ENCODE assay signal across 1 cellular context in genomic region chr1:37945743-37946702, GRCh38.
TF ChIP-seq lines count a peak whose summit lies in the region.

No MANE protein-coding gene starts in this region.

TF ChIP-seq in K562, 482 proteins besides CTCF, POLR2A, EP300 and RAD21 (continues in another document):
- TF ChIP-seq THAP12 (CRISPR knock-in tag; IDR thresholded peaks at IDR 0.05) (no peak), ZBTB5 (IDR thresholded peaks at IDR 0.05) (no peak), RFX5 (IDR thresholded peaks at IDR 0.05; ENCODE audit: low read depth, low read length) (no peak), ZNF280A (IDR thresholded peaks at IDR 0.05; ENCODE audit: low read depth, partially characterized antibody) (no peak), HINFP (tag; conservative IDR thresholded peaks at IDR 0.05; ENCODE audit: low read depth) (no peak), CUX1 (CRISPR knock-in tag; IDR thresholded peaks at IDR 0.05) (no peak), IFI16 (CRISPR knock-in tag; IDR thresholded peaks at IDR 0.05) (no peak), DLX4 (CRISPR knock-in tag; IDR thresholded peaks at IDR 0.05) (no peak), HBP1 (CRISPR knock-in tag; IDR thresholded peaks at IDR 0.05) (no peak), ZNF785 (CRISPR knock-in tag; IDR thresholded peaks at IDR 0.05) (no peak), ZNF77 (CRISPR knock-in tag; IDR thresholded peaks at IDR 0.05) (no peak), MAX (CRISPR knock-in tag; IDR thresholded peaks at IDR 0.05) (peak; percentile 56; the same call in 1 of the 2 replicates), BDP1 (IDR thresholded peaks at IDR 0.05; ENCODE audit: insufficient read depth, insufficient read length) (no peak), NR4A1 (CRISPR knock-in tag; IDR thresholded peaks at IDR 0.05) (no peak), NR4A1 (tag; IDR thresholded peaks at IDR 0.05) (peak; percentile 58), E2F3 (CRISPR knock-in tag; IDR thresholded peaks at IDR 0.05) (no peak), SMAD4 (CRISPR knock-in tag; conservative IDR thresholded peaks at IDR 0.05) (0 out of 2 replicates have a peak, but pooled peaks have one; percentile 20), KAT7 (CRISPR knock-in tag; IDR thresholded peaks at IDR 0.05; ENCODE audit: borderline replicate concordance) (no peak), TFE3 (CRISPR knock-in tag; IDR thresholded peaks at IDR 0.05) (no peak), MTA3 (IDR thresholded peaks at IDR 0.05; ENCODE audit: borderline replicate concordance) (peak; percentile 42; the same call in 1 of the 2 replicates), E2F6 (IDR thresholded peaks at IDR 0.05; ENCODE audit: borderline replicate concordance in 1 of 2, extremely low read depth in 1 of 2, insufficient read depth in 1 of 2, insufficient read length in 1 of 2, low read depth in 1 of 2, low read length in 1 of 2, poor library complexity in 1 of 2, severe bottlenecking in 1 of 2) (peak in 1 of 2 experiments; percentile 44), TAL1 (IDR thresholded peaks at IDR 0.05) (peak; percentile 42; the same call in 1 of the 2 replicates), THRAP3 (IDR thresholded peaks at IDR 0.05; ENCODE audit: borderline replicate concordance) (no peak), ZMIZ1 (IDR thresholded peaks at IDR 0.05; ENCODE audit: low read depth in 2 of 2, low read length in 2 of 2) (peak in 1 of 2 experiments; percentile 64; a peak in 1 of 4 replicates), RHOXF2B (CRISPR knock-in tag; conservative IDR thresholded peaks at IDR 0.05) (no peak), BMI1 (IDR thresholded peaks at IDR 0.05; ENCODE audit: low read length) (no peak), STAT5A (IDR thresholded peaks at IDR 0.05; ENCODE audit: borderline replicate concordance, low read length) (no peak), PATZ1 (CRISPR knock-in tag; IDR thresholded peaks at IDR 0.05; ENCODE audit: borderline replicate concordance) (no peak), ZNF668 (CRISPR knock-in tag; IDR thresholded peaks at IDR 0.05) (no peak), NFATC3 (IDR thresholded peaks at IDR 0.05) (no peak)
